ENCODE assay signal across 8 cellular contexts in genomic region chr21:29024474-29025327, GRCh38. TPM values are rescaled to one million over a fixed set of nuclear protein-coding genes. Genes with fewer than 3 reads are reported as not detected.
DNase-seq lines count a peak whose midpoint lies in the region; ATAC-seq and TF ChIP-seq lines count a peak whose summit lies in the region.

Gene USP16, plus strand, starts transcription at chr21:29024668. Its CDS starts 3,246 bp downstream, at chr21:29027914.

- H3K36me3 ChIP-seq in heart right ventricle = peaks cover 0 to 21% (median 0%) of the 10 kb centered on the region in 9 donors
- H3K36me3 ChIP-seq in upper lobe of left lung = peaks cover 0 to 12% (median 3%) of the 10 kb centered on the region in 4 donors

- intact Hi-C loops in T-helper 1 cell treated with Interleukin-12 subunit alpha and Interleukin-12 subunit beta and Interleukin-4 antibody, amounts not matched to agents 30 ng/mL and 1 ng/mL, for 36 hours (cut with micrococcal nuclease) = loop anchor here (1.0 to 2.0 kb wide), 6 partner anchors 22 to 275 kb away; partner anchors contain the start of gene CCT8
- intact Hi-C loops in heart right ventricle (cut with DNase I) = loop anchor here in 6 of 10 donors (1.0 to 5.0 kb wide), 5 partner anchors 21 to 49 kb away; partner anchors contain the start of gene CCT8 (in 5 of the 6)
- intact Hi-C loops in posterior cingulate gyrus (cut with DNase I) = loop anchor here (1.0 to 2.0 kb wide), 2 partner anchors 22 to 48 kb away; partner anchors contain the start of gene CCT8

- no peaks in the 10 kb centered on the region for H3K27me3 ChIP-seq in heart right ventricle
- H3K27me3 ChIP-seq in upper lobe of left lung = no peaks in the 10 kb centered on the region

- in situ Hi-C loops in GM13976 (cut with MboI; ENCODE audit: low sequenced_read_pairs, unreplicated experiment) = no loop called here

- H3K4me1 ChIP-seq in heart right ventricle (peaks cover 0 to 37% (median 25%) of the 10 kb centered on the region in 9 donors), upper lobe of left lung (peaks cover 12 to 35% (median 19%) of the 10 kb centered on the region in 4 donors)

- no peak for TF ChIP-seq CTCF in GM13976 (IDR thresholded peaks at IDR 0.05; ENCODE audit: borderline replicate concordance, control extremely low read depth, extremely low read depth, insufficient read depth, missing control alignments)
- TF ChIP-seq CTCF in heart right ventricle (IDR thresholded peaks at IDR 0.05) = peak in 5 of 9 donors; percentile 10 to 21 (median 16)
- TF ChIP-seq CTCF in upper lobe of left lung (IDR thresholded peaks at IDR 0.05) = peak; percentile 17 to 77 (median 35)

- H3K9me3 ChIP-seq in heart right ventricle (no peaks in the 10 kb centered on the region), upper lobe of left lung (no peaks in the 10 kb centered on the region)

- DNase-seq in GM13976 (ENCODE audit: low spot score) = peak; percentile 96
- peak; percentile 75 for DNase-seq in NCI-H146 treated with DMSO at 0.1 percent for 48 hours (lab: John Stamatoyannopoulos, UW; ENCODE audit: unreplicated experiment)
- DNase-seq in amniotic epithelial cell (ENCODE audit: low read depth) = peak; percentile 100
- DNase-seq in heart right ventricle = peak; percentile 92 to 98
- DNase-seq in posterior cingulate gyrus = peak; percentile 92 to 99 (median 94)
- peak; percentile 94 to 95 for DNase-seq in upper lobe of left lung

- TF ChIP-seq EP300 in upper lobe of left lung (IDR thresholded peaks at IDR 0.05) = peak in 1 of 4 donors; percentile 1

- 0 to 1% methylated on average over 48 of the region's 48 CpGs for WGBS in heart right ventricle, 2 donors
- 0 to 1% methylated on average over 27 to 42 of the region's 48 CpGs for WGBS in upper lobe of left lung, 2 donors

- H3K27ac ChIP-seq in heart right ventricle (peak within 1 kb of the TSS; percentile 92 to 100 (median 98)), upper lobe of left lung (peak within 1 kb of the TSS; percentile 96 to 99 (median 98))

- TF ChIP-seq POLR2A in upper lobe of left lung (IDR thresholded peaks at IDR 0.05) = peak in 3 of 4 donors; percentile 42 to 82 (median 67)

- H3K4me3 ChIP-seq in heart right ventricle (peak within 1 kb of the TSS; percentile 50 to 88 (median 70)), upper lobe of left lung (peak within 1 kb of the TSS; percentile 65 to 79 (median 65))

- ATAC-seq in HG02870 (IDR thresholded peaks at IDR 0.05; ENCODE audit: unreplicated experiment) (peak; percentile 97), heart right ventricle (peak; percentile 98 to 99 (median 98)), upper lobe of left lung (ENCODE audit: low FRiP score in 2 of 2) (peak; percentile 98 to 99)

RNA-seq across cellular contexts. Expression of gene USP16, which starts in this region (rescaled TPM):
- total RNA-seq in T-helper 1 cell treated with Interleukin-12 subunit alpha and Interleukin-12 subunit beta and Interleukin-4 antibody, amounts not matched to agents 30 ng/mL and 1 ng/mL, for 36 hours = 41.9 and 45.0 TPM in 2 replicates
- total RNA-seq in heart right ventricle = 10 to 100 TPM; 28.9 to 41.8 (median 33.0) TPM
- polyA plus RNA-seq in heart right ventricle = 10 to 100 TPM; 20.3 to 23.6 TPM
- total RNA-seq in upper lobe of left lung = 10 to 100 TPM; 23.0 to 50.0 (median 29.3) TPM

Comparison
In these comparisons a context has a peak if more than half of its experiments do, and no peak if none do; other contexts are left out.
1. Peak in every context shown above with its lines: DNase-seq, ATAC-seq, H3K4me3 ChIP-seq and H3K27ac ChIP-seq.